ENCODE assay signal across 18 cellular contexts in genomic region chr6:109374493-109374892, GRCh38. TPM values are rescaled to one million over a fixed set of nuclear protein-coding genes. Genes with fewer than 3 reads are reported as not detected.
DNase-seq lines count a peak whose midpoint lies in the region; ATAC-seq and TF ChIP-seq lines count a peak whose summit lies in the region.
"Had no signal": no experiment of that assay in that cellular context is flagged by ENCODE, and none has a peak within 500 bp of the region (broad histone marks: within the 10 kb centered on the region; RNA-seq: fewer than 3 reads in every experiment).

No MANE protein-coding gene starts in this region.

- no peaks in the 10 kb centered on the region for H3K27me3 Mint-ChIP-seq in activated T-cell treated with anti-CD3 and anti-CD28 coated beads, Interleukin-2, amount 50 U/mL, for 72 hours (ENCODE audit: low read depth)
- no peaks in the 10 kb centered on the region for H3K27me3 Mint-ChIP-seq in chondrocyte (ENCODE audit: low read depth)

- H3K9me3 Mint-ChIP-seq in activated T-cell treated with anti-CD3 and anti-CD28 coated beads, Interleukin-2, amount 50 U/mL, for 72 hours, result no peaks in the 10 kb centered on the region
- H3K9me3 Mint-ChIP-seq in chondrocyte (ENCODE audit: low read depth), result no peaks in the 10 kb centered on the region
- no peaks in the 10 kb centered on the region for H3K9me3 Mint-ChIP-seq in stimulated activated effector memory CD8-positive, alpha-beta T cell treated with anti-CD3 and anti-CD28 coated beads, Interleukin-12 subunit alpha, Interleukin-12 subunit beta, amount 100 ng/mL, for 72 hours
- H3K9me3 Mint-ChIP-seq: mesothelial cell of epicardium, WTC11 had no signal

- H3K9me3 ChIP-seq in ovary, result no peaks in the 10 kb centered on the region
- H3K9me3 ChIP-seq: right lobe of liver, suprapubic skin had no signal

- intact Hi-C loops in ovary (cut with DNase I), result no loop called here

- peak overlapping the region; percentile 69 to 97 for H3K4me3 Mint-ChIP-seq in activated T-cell treated with anti-CD3 and anti-CD28 coated beads, Interleukin-2, amount 50 U/mL, for 72 hours
- H3K4me3 Mint-ChIP-seq in chondrocyte (ENCODE audit: unreplicated experiment), result no peak overlapping the region
- peak overlapping the region; percentile 52 for H3K4me3 Mint-ChIP-seq in stimulated activated effector memory CD8-positive, alpha-beta T cell treated with anti-CD3 and anti-CD28 coated beads, Interleukin-12 subunit alpha, Interleukin-12 subunit beta, amount 100 ng/mL, for 72 hours
- H3K4me3 Mint-ChIP-seq: mesothelial cell of epicardium, WTC11 had no signal

- no peaks in the 10 kb centered on the region for H3K27me3 ChIP-seq in ovary
- H3K27me3 ChIP-seq: right lobe of liver, suprapubic skin had no signal

- TF ChIP-seq EP300 in ovary (IDR thresholded peaks at IDR 0.05), result no peak

- TF ChIP-seq CTCF in VCaP (conservative IDR thresholded peaks at IDR 0.05), result no peak
- no peak for TF ChIP-seq CTCF in chondrocyte (IDR thresholded peaks at IDR 0.05)
- no peak for TF ChIP-seq CTCF in ovary (IDR thresholded peaks at IDR 0.05)

- H3K4me1 Mint-ChIP-seq in activated T-cell treated with anti-CD3 and anti-CD28 coated beads, Interleukin-2, amount 50 U/mL, for 72 hours (ENCODE audit: low read depth), result peaks cover 85% of the 10 kb centered on the region
- H3K4me1 Mint-ChIP-seq in chondrocyte (ENCODE audit: low read depth), result peaks cover 40% of the 10 kb centered on the region
- H3K4me1 Mint-ChIP-seq in stimulated activated effector memory CD8-positive, alpha-beta T cell treated with anti-CD3 and anti-CD28 coated beads, Interleukin-12 subunit alpha, Interleukin-12 subunit beta, amount 100 ng/mL, for 72 hours, result peaks cover 66% of the 10 kb centered on the region

- peaks cover 3% of the 10 kb centered on the region for H3K4me1 ChIP-seq in ovary (ENCODE audit: insufficient read depth)

- WGBS in ovary, 3 donors, result 66 to 80% (median 80%) methylated on average over 4 of the region's 4 CpGs

- H3K27ac ChIP-seq in VCaP, result peak overlapping the region; percentile 41
- H3K27ac ChIP-seq in ovary, result no peak overlapping the region
- H3K27ac ChIP-seq: right lobe of liver, RWPE1, suprapubic skin had no signal

- H3K4me3 ChIP-seq in ovary, result no peak overlapping the region
- H3K4me3 ChIP-seq: right lobe of liver, suprapubic skin had no signal

- peaks cover 30 to 62% of the 10 kb centered on the region in 2 donors for H3K36me3 Mint-ChIP-seq in activated T-cell treated with anti-CD3 and anti-CD28 coated beads, Interleukin-2, amount 50 U/mL, for 72 hours (ENCODE audit: insufficient read depth in 2 of 2)
- peaks cover 45% of the 10 kb centered on the region for H3K36me3 Mint-ChIP-seq in chondrocyte (ENCODE audit: low read depth)
- H3K36me3 Mint-ChIP-seq in stimulated activated effector memory CD8-positive, alpha-beta T cell treated with anti-CD3 and anti-CD28 coated beads, Interleukin-12 subunit alpha, Interleukin-12 subunit beta, amount 100 ng/mL, for 72 hours, result peaks cover 100% of the 10 kb centered on the region

- no peaks in the 10 kb centered on the region for H3K36me3 ChIP-seq in ovary

- peak overlapping the region; percentile 99 for H3K27ac Mint-ChIP-seq in activated T-cell treated with anti-CD3 and anti-CD28 coated beads, Interleukin-2, amount 50 U/mL, for 72 hours
- peak overlapping the region; percentile 57 for H3K27ac Mint-ChIP-seq in chondrocyte (ENCODE audit: unreplicated experiment)
- H3K27ac Mint-ChIP-seq in stimulated activated effector memory CD8-positive, alpha-beta T cell treated with anti-CD3 and anti-CD28 coated beads, Interleukin-12 subunit alpha, Interleukin-12 subunit beta, amount 100 ng/mL, for 72 hours, result peak overlapping the region; percentile 89
- H3K27ac Mint-ChIP-seq: mesothelial cell of epicardium, WTC11 had no signal

- DNase-seq in activated T-cell treated with anti-CD3 and anti-CD28 coated beads, Interleukin-2, amount 50 U/mL, for 72 hours, result no peak
- no peak for DNase-seq in activated T-cell treated with anti-CD3 and anti-CD28 coated beads for 4 hours
- no peak for DNase-seq in chondrocyte (ENCODE audit: low spot score)
- DNase-seq in stimulated activated effector memory CD8-positive, alpha-beta T cell treated with anti-CD3 and anti-CD28 coated beads, Interleukin-12 subunit alpha, Interleukin-12 subunit beta, amount 100 ng/mL, for 72 hours (ENCODE audit: low spot score in 2 of 2), result no peak
- no peak for DNase-seq in ovary
- DNase-seq in T-helper 9 cell, result no peak
- DNase-seq: aorta, foreskin melanocyte, left cardiac atrium, NCI-H1694, occipital lobe, right lobe of liver had no signal

- no peak for ATAC-seq in activated T-cell treated with anti-CD3 and anti-CD28 coated beads, Interleukin-2, amount 50 U/mL, for 72 hours (replicated peaks in 1 of 2)
- ATAC-seq in stimulated activated effector memory CD8-positive, alpha-beta T cell treated with anti-CD3 and anti-CD28 coated beads, Interleukin-12 subunit alpha, Interleukin-12 subunit beta, amount 100 ng/mL, for 72 hours, result no peak
- ATAC-seq in HG03354 (IDR thresholded peaks at IDR 0.05; ENCODE audit: poor library complexity, severe bottlenecking, unreplicated experiment), result no peak
- ATAC-seq: WTC11 had no signal

- TF ChIP-seq POLR2A in ovary (IDR thresholded peaks at IDR 0.05), result no peak

RNA-seq across cellular contexts. Expression of gene CD164, which starts 7.8 kb away (rescaled TPM):
- total RNA-seq in activated T-cell treated with anti-CD3 and anti-CD28 coated beads, Interleukin-2, amount 50 U/mL, for 72 hours, result 100 to 1,000 TPM; 164 to 215 TPM
- 240 to 273 TPM (median 259 TPM) in 3 replicates for total RNA-seq in chondrocyte
- total RNA-seq in ovary, result 100 to 1,000 TPM; 145 to 215 (median 173) TPM
- polyA plus RNA-seq in ovary, result 100 to 1,000 TPM; 129 to 203 TPM
